In genomic region chr6:93420163-93420806, GRCh38 we compare ENCODE assay signal across 8 cellular contexts. TPM values are rescaled to one million over a fixed set of nuclear protein-coding genes. Genes with fewer than 3 reads are reported as not detected.
A peak's percentile ranks its signal among the peaks of the same experiment; 100 is the strongest.
DNase-seq lines count a peak whose midpoint lies in the region; ATAC-seq and TF ChIP-seq lines count a peak whose summit lies in the region.

No MANE protein-coding gene starts in this region.

- H3K4me1 Mint-ChIP-seq in progenitor cell of endocrine pancreas (ENCODE audit: low read depth), result peaks cover 11% of the 10 kb centered on the region
- peaks cover 0 to 6% of the 10 kb centered on the region in 2 donors for H3K4me1 Mint-ChIP-seq in effector memory CD8-positive, alpha-beta T cell (ENCODE audit: low read depth in 2 of 2)

- H3K4me2 ChIP-seq in GM23248 (ENCODE audit: unreplicated experiment), result peak overlapping the region; percentile 60

- no peak overlapping the region for H3K9ac ChIP-seq in GM23248

- no peak overlapping the region for H3K27ac ChIP-seq in GM23248
- peak overlapping the region; percentile 73 to 86 (median 82) for H3K27ac ChIP-seq in esophagus muscularis mucosa (replicated peaks in 1 of 4)

- DNase-seq in GM23248 (no peak), NCI-H69 (lab: John Stamatoyannopoulos, UW) (peak; percentile 80), esophagus muscularis mucosa (ENCODE audit: extremely low spot score) (no peak), progenitor cell of endocrine pancreas (ENCODE audit: low spot score, unreplicated experiment) (no peak), AG08395 (ENCODE audit: low spot score) (no peak), posterior vena cava (ENCODE audit: low spot score) (no peak)
- DNase-seq in effector memory CD8-positive, alpha-beta T cell, result no peak

- intact Hi-C loops in esophagus muscularis mucosa (cut with DNase I) (loop anchor here (5.0 to 10.0 kb wide), 3 partner anchors 147 to 635 kb away; no protein-coding TSS in a partner anchor), posterior vena cava (cut with DNase I) (no loop called here)

- H3K4me1 ChIP-seq in GM23248 (ENCODE audit: insufficient read depth) (peaks cover 4% of the 10 kb centered on the region; the same call in 1 of the 2 replicates), esophagus muscularis mucosa (peaks cover 17 to 55% (median 44%) of the 10 kb centered on the region in 4 donors)

- H3K9me2 ChIP-seq in GM23248 (ENCODE audit: insufficient read depth), result no peaks in the 10 kb centered on the region

- WGBS in GM23248 (ENCODE audit: low coverage in 1 of 2, low lambda C conversion rate in 2 of 2, missing lambda C conversion rate in 2 of 2), 2 experiments, result 14 to 16% methylated on average over 14 of the region's 14 CpGs
- WGBS in esophagus muscularis mucosa, result 5% methylated on average over 14 of the region's 14 CpGs

- no peaks in the 10 kb centered on the region for H3K36me3 Mint-ChIP-seq in progenitor cell of endocrine pancreas (ENCODE audit: insufficient read depth)
- no peaks in the 10 kb centered on the region for H3K36me3 Mint-ChIP-seq in effector memory CD8-positive, alpha-beta T cell (ENCODE audit: insufficient read depth)

- no peak for TF ChIP-seq POLR2A in esophagus muscularis mucosa (IDR thresholded peaks at IDR 0.05; ENCODE audit: low read depth)

- no peak for ATAC-seq in HG03439 (IDR thresholded peaks at IDR 0.05; ENCODE audit: unreplicated experiment)
- ATAC-seq in effector memory CD8-positive, alpha-beta T cell (replicated peaks), result no peak

- H3K4me3 ChIP-seq in GM23248 (peak overlapping the region; percentile 62), esophagus muscularis mucosa (peak overlapping the region; percentile 77 to 92 (median 82))

- H2AFZ ChIP-seq in GM23248, result peak overlapping the region; percentile 61

- TF ChIP-seq EP300 in esophagus muscularis mucosa (IDR thresholded peaks at IDR 0.05), result no peak

- peaks cover 61% of the 10 kb centered on the region for H3K27me3 ChIP-seq in GM23248 (replicated peaks; ENCODE audit: insufficient read depth)
- peaks cover 0 to 19% (median 0%) of the 10 kb centered on the region in 4 donors for H3K27me3 ChIP-seq in esophagus muscularis mucosa

- TF ChIP-seq CTCF in esophagus muscularis mucosa (IDR thresholded peaks at IDR 0.05) (no peak), progenitor cell of endocrine pancreas (IDR thresholded peaks at IDR 0.05; ENCODE audit: unreplicated experiment) (no peak)

- H3K27ac Mint-ChIP-seq in progenitor cell of endocrine pancreas, result peak overlapping the region; percentile 92
- H3K27ac Mint-ChIP-seq in effector memory CD8-positive, alpha-beta T cell, result no peak overlapping the region

- no peaks in the 10 kb centered on the region for H3F3A ChIP-seq in GM23248 (ENCODE audit: insufficient read depth)

- peaks cover 20% of the 10 kb centered on the region for H3K27me3 Mint-ChIP-seq in progenitor cell of endocrine pancreas
- H3K27me3 Mint-ChIP-seq in effector memory CD8-positive, alpha-beta T cell, result peaks cover 24 to 30% of the 10 kb centered on the region in 2 donors

- H3K9me3 Mint-ChIP-seq in progenitor cell of endocrine pancreas (ENCODE audit: low read depth), result no peaks in the 10 kb centered on the region
- H3K9me3 Mint-ChIP-seq in effector memory CD8-positive, alpha-beta T cell, result no peaks in the 10 kb centered on the region

- no peaks in the 10 kb centered on the region for H3K9me3 ChIP-seq in GM23248 (ENCODE audit: low read depth)
- H3K9me3 ChIP-seq in esophagus muscularis mucosa, result no peaks in the 10 kb centered on the region

- in situ Hi-C loops in GM23248 (cut with MboI), result no loop called here

- H3K36me3 ChIP-seq in GM23248 (ENCODE audit: low read depth) (no peaks in the 10 kb centered on the region), esophagus muscularis mucosa (no peaks in the 10 kb centered on the region)

- H3K4me3 Mint-ChIP-seq in progenitor cell of endocrine pancreas (ENCODE audit: low read depth), result peak overlapping the region; percentile 90
- H3K4me3 Mint-ChIP-seq in effector memory CD8-positive, alpha-beta T cell, result peak overlapping the region in 1 of 2 donors; percentile 19

- H4K20me1 ChIP-seq in GM23248 (ENCODE audit: insufficient read depth), result no peaks in the 10 kb centered on the region

- no peaks in the 10 kb centered on the region for H3K79me2 ChIP-seq in GM23248 (ENCODE audit: insufficient read depth)

RNA-seq across cellular contexts. Expression of gene EPHA7, which starts 0.9 kb away (rescaled TPM):
- not detected in 2 replicates for total RNA-seq in GM23248 (2014; rRNA removed; shearing (Covaris generic))
- not detected in 2 replicates for polyA plus RNA-seq in GM23248 (2016; fragmentation: Nextera tagmentation; extraction: Ambion mirVana)
- total RNA-seq in esophagus muscularis mucosa, result 100 to 1,000 TPM; 158 to 262 (median 219) TPM
- 28.9 and 32.2 TPM in 2 replicates for total RNA-seq in progenitor cell of endocrine pancreas
- total RNA-seq in posterior vena cava, result under 1 TPM; 0.19 to 0.24 TPM

Comparison
In these comparisons a context has a peak if more than half of its experiments do, and no peak if none do; other contexts are left out.
1. RNA of gene EPHA7, which starts 0.9 kb away (total RNA-seq): 158 to 262 TPM in esophagus muscularis mucosa and 28.9 to 32.2 TPM in progenitor cell of endocrine pancreas; 0.19 to 0.24 TPM in posterior vena cava and not detected in GM23248; every median in the first group is over 10 times any median in the second.